In the genomic region with DNA sequence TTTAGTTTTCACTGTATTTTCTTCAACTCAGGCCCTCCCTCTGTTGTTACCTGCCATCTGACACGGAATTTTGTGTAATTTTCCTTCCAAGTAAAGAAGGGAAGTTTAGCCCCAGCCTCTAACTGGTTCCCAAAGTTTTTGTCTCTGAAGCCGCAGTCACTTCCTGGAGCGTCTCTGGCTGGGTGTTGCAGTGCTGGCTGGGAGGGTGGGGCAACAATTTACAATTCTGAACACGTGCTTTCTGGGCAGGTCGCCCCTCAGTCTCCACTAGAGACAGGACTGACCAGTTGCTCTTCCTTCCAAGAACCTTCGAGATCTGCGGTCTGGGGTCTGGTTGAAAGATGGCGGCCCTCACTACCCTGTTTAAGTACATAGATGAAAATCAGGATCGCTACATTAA, we compare ENCODE assay signal across 8 cellular contexts. TPM values are rescaled to one million over a fixed set of nuclear protein-coding genes. Genes with fewer than 3 reads are reported as not detected.
DNase-seq lines count a peak whose midpoint lies in the region; ATAC-seq and TF ChIP-seq lines count a peak whose summit lies in the region.

No MANE protein-coding gene starts in this region.

- DNase-seq in BJ (ENCODE audit: low read depth), result no peak
- DNase-seq in UCSD-AML1 (lab: John Stamatoyannopoulos, UW; ENCODE audit: unreplicated experiment), result peak; percentile 60
- DNase-seq in colonic mucosa, result peak; percentile 89
- DNase-seq in lower lobe of right lung, result peak; percentile 75
- DNase-seq in NCI-H226, result no peak

- peaks cover 4% of the 10 kb centered on the region for H3K36me3 ChIP-seq in BJ (ENCODE audit: control insufficient read depth, insufficient read depth, low read length)
- peaks cover 5% of the 10 kb centered on the region for H3K36me3 ChIP-seq in colonic mucosa
- peaks cover 36% of the 10 kb centered on the region for H3K36me3 ChIP-seq in lower lobe of right lung

- POLR2A ChIA-PET in BJ (lab: Charles Lee), result no interaction called here

- no peaks in the 10 kb centered on the region for H3K27me3 Mint-ChIP-seq in stimulated activated naive CD8-positive, alpha-beta T cell treated with anti-CD3 and anti-CD28 coated beads, Interleukin-15, Interleukin-2, amounts not matched to agents 100 ng/mL and 50 ng/mL, for 24 hours

- peak overlapping the region in 1 of 2 donors; percentile 85 for H3K9ac ChIP-seq in colonic mucosa (ENCODE audit: low read depth in 2 of 2, low read length in 2 of 2)

- no peak for TF ChIP-seq CTCF in BJ (IDR thresholded peaks at IDR 0.05; ENCODE audit: insufficient read depth, low read depth, low read length)
- no peak for TF ChIP-seq CTCF in colonic mucosa (IDR thresholded peaks at IDR 0.05)
- TF ChIP-seq CTCF in lower lobe of right lung (IDR thresholded peaks at IDR 0.05), result no peak

- peak overlapping the region; percentile 18; the same call in 1 of the 2 replicates for H3K4me3 ChIP-seq in BJ (ENCODE audit: low read depth, low read length)
- H3K4me3 ChIP-seq in colonic mucosa, result peak overlapping the region; percentile 22
- peak overlapping the region; percentile 39 for H3K4me3 ChIP-seq in lower lobe of right lung

- peak overlapping the region; percentile 99 for H3K27ac Mint-ChIP-seq in stimulated activated naive CD8-positive, alpha-beta T cell treated with anti-CD3 and anti-CD28 coated beads, Interleukin-15, Interleukin-2, amounts not matched to agents 100 ng/mL and 50 ng/mL, for 24 hours

- H3K9me3 Mint-ChIP-seq in stimulated activated naive CD8-positive, alpha-beta T cell treated with anti-CD3 and anti-CD28 coated beads, Interleukin-15, Interleukin-2, amounts not matched to agents 100 ng/mL and 50 ng/mL, for 24 hours, result no peaks in the 10 kb centered on the region

- intact Hi-C loops in colonic mucosa (cut with DNase I), result loop anchor here (5.0 to 10.0 kb wide), 2 partner anchors 98 to 305 kb away; a partner anchor contains a TSS
- intact Hi-C loops in lower lobe of right lung (cut with DNase I), result no loop called here

- H3K4me1 ChIP-seq in colonic mucosa, result peaks cover 20% of the 10 kb centered on the region
- H3K4me1 ChIP-seq in lower lobe of right lung, result peaks cover 51% of the 10 kb centered on the region

- H3K4me1 Mint-ChIP-seq in stimulated activated naive CD8-positive, alpha-beta T cell treated with anti-CD3 and anti-CD28 coated beads, Interleukin-15, Interleukin-2, amounts not matched to agents 100 ng/mL and 50 ng/mL, for 24 hours (ENCODE audit: low read depth), result peaks cover 54% of the 10 kb centered on the region

- peaks cover 46% of the 10 kb centered on the region for H3K36me3 Mint-ChIP-seq in stimulated activated naive CD8-positive, alpha-beta T cell treated with anti-CD3 and anti-CD28 coated beads, Interleukin-15, Interleukin-2, amounts not matched to agents 100 ng/mL and 50 ng/mL, for 24 hours (ENCODE audit: low read depth)

- H3K27ac ChIP-seq in colonic mucosa (peak overlapping the region; percentile 83), lower lobe of right lung (peak overlapping the region; percentile 98)

- ATAC-seq in GM19372 (IDR thresholded peaks at IDR 0.05; ENCODE audit: low read depth, unreplicated experiment), result peak; percentile 37
- ATAC-seq in HG03460 (IDR thresholded peaks at IDR 0.05; ENCODE audit: unreplicated experiment), result peak; percentile 36
- peak; percentile 6 to 56 for ATAC-seq in lower lobe of right lung

- CTCF ChIA-PET in BJ (lab: Yijun Ruan, JAX), result no interaction called here

- H3K9me3 ChIP-seq in colonic mucosa (no peaks in the 10 kb centered on the region), lower lobe of right lung (no peaks in the 10 kb centered on the region)

- H3K4me3 Mint-ChIP-seq in stimulated activated naive CD8-positive, alpha-beta T cell treated with anti-CD3 and anti-CD28 coated beads, Interleukin-15, Interleukin-2, amounts not matched to agents 100 ng/mL and 50 ng/mL, for 24 hours, result peak overlapping the region; percentile 99

- H3K27me3 ChIP-seq in BJ (ENCODE audit: control insufficient read depth, insufficient read depth, low read length) (no peaks in the 10 kb centered on the region), colonic mucosa (no peaks in the 10 kb centered on the region), lower lobe of right lung (ENCODE audit: low read depth) (no peaks in the 10 kb centered on the region)

RNA-seq across cellular contexts. Expression of a gene that starts 3.5 kb away (rescaled TPM):
- polyA plus RNA-seq in BJ (2011; rRNA removed), result 86.6 and 99.4 TPM in 2 replicates
- 48.1 and 85.1 TPM in 2 replicates for polyA minus RNA-seq in BJ (2011; rRNA and poly(A)+ RNA removed)
- total RNA-seq in colonic mucosa (100 to 1,000 TPM; 206 to 261 TPM), lower lobe of right lung (237 TPM)

RNA-seq across cellular contexts. Expression of a gene that starts 34.7 kb away (rescaled TPM):
- not detected in 2 replicates for polyA plus RNA-seq in BJ (2011; rRNA removed)
- polyA minus RNA-seq in BJ (2011; rRNA and poly(A)+ RNA removed), result 0.15 TPM in 1 of 2 replicates, not detected in the other
- total RNA-seq in colonic mucosa (under 1 TPM in 1 of 2 donors, not detected in 1; 0.10 TPM), lower lobe of right lung (not detected)

RNA-seq across cellular contexts. Expression of a gene that starts 42.5 kb away (rescaled TPM):
- not detected in 2 replicates for polyA plus RNA-seq in BJ (2011; rRNA removed)
- polyA minus RNA-seq in BJ (2011; rRNA and poly(A)+ RNA removed), result not detected in 2 replicates
- total RNA-seq in colonic mucosa, result under 1 TPM in 1 of 2 donors, not detected in 1; 0.24 TPM
- total RNA-seq in lower lobe of right lung, result not detected

Comparison
In these comparisons a context has a peak if more than half of its experiments do, and no peak if none do; other contexts are left out.
1. DNase-seq: peak in UCSD-AML1 (single experiment), colonic mucosa (single experiment) and lower lobe of right lung (single experiment); none in BJ (single experiment) and NCI-H226 (single experiment).
2. Peak in every context shown above with its lines, with median percentiles within 50 percentile points of each other: H3K4me3 ChIP-seq and ATAC-seq.